1 cellular context compared by ENCODE assay signal in genomic region chr12:80707830-80708534, GRCh38.
TF ChIP-seq lines count a peak whose summit lies in the region.

No MANE protein-coding gene starts in this region.

TF ChIP-seq in GM12878, 131 proteins besides CTCF, POLR2A, EP300 and RAD21 (continued from another document):
- no peak for TF ChIP-seq CHD2 (IDR thresholded peaks at IDR 0.05; ENCODE audit: borderline replicate concordance, low read depth, low read length)
- TF ChIP-seq PAX5 (IDR thresholded peaks at IDR 0.05; ENCODE audit: borderline replicate concordance, low read depth, low read length) = no peak
- TF ChIP-seq RFX5 (IDR thresholded peaks at IDR 0.05; ENCODE audit: low read depth, low read length) = no peak
- TF ChIP-seq ZNF217 (IDR thresholded peaks at IDR 0.05) = no peak
- no peak for TF ChIP-seq SMARCA5 (IDR thresholded peaks at IDR 0.05)
